Comparison of ENCODE assay signal across 24 cellular contexts in the genomic region with DNA sequence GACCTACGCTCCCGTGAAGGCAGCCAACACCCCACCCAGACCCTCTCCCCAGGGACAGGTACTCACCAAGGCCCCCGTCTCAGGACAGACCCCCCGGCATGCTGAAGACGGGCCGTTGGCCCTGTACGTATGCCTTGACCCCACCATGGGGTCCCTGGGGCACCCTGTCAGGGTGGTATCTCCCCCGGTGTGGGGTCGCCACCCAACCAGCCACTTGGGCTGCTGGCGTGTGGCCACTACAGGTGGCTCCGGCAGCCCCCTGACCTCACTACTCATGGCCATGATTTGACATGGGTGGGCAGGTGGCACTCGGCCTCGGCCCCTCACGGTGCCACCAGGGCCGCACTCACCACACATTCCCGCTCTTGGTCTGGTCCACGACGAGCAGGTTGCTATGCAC. TPM values are rescaled to one million over a fixed set of nuclear protein-coding genes. Genes with fewer than 3 reads are reported as not detected.
DNase-seq lines count a peak whose midpoint lies in the region; ATAC-seq, FAIRE-seq and TF ChIP-seq lines count a peak whose summit lies in the region.
"Had no signal": no experiment of that assay in that cellular context is flagged by ENCODE, and none has a peak within 500 bp of the region (broad histone marks: within the 10 kb centered on the region; RNA-seq: fewer than 3 reads in every experiment).

No MANE protein-coding gene starts in this region.

- H3K9me3 Mint-ChIP-seq in chondrocyte (ENCODE audit: low read depth), result no peaks in the 10 kb centered on the region
- H3K9me3 Mint-ChIP-seq: CD4-positive, alpha-beta memory T cell; GM23338; HFFc6 had no signal

- H3K27ac Mint-ChIP-seq in chondrocyte (ENCODE audit: unreplicated experiment), result no peak overlapping the region
- H3K27ac Mint-ChIP-seq: CD4-positive, alpha-beta memory T cell; GM23338; HFFc6 had no signal

- POLR2A ChIA-PET in HepG2 (lab: Yijun Ruan, JAX), result no interaction called here

- no peak overlapping the region for H2AFZ ChIP-seq in HepG2 (ENCODE audit: low read length)
- H2AFZ ChIP-seq: GM23338 had no signal

- no peaks in the 10 kb centered on the region for H3K27me3 ChIP-seq in HepG2 (ENCODE audit: control insufficient read depth in 1 of 2, insufficient read depth in 2 of 2, low read length in 2 of 2)
- H3K27me3 ChIP-seq in right lobe of liver, result no peaks in the 10 kb centered on the region
- H3K27me3 ChIP-seq in dorsolateral prefrontal cortex, result no peaks in the 10 kb centered on the region

- H3K4me3 Mint-ChIP-seq in chondrocyte (ENCODE audit: unreplicated experiment), result no peak overlapping the region
- H3K4me3 Mint-ChIP-seq: CD14-positive monocyte; CD4-positive, alpha-beta memory T cell; GM23338; HFFc6 had no signal

- no peak for DNase-seq in HepG2 (ENCODE audit: low spot score)
- no peak for DNase-seq in right lobe of liver
- no peak for DNase-seq in dorsolateral prefrontal cortex
- DNase-seq in substantia nigra (lab: John Stamatoyannopoulos, UW), result no peak
- no peak for DNase-seq in OCI-M1 (lab: John Stamatoyannopoulos, UW)
- no peak for DNase-seq in chondrocyte (ENCODE audit: low spot score)
- DNase-seq in NCI-H446 treated with DMSO at 0.1 percent for 48 hours (lab: John Stamatoyannopoulos, UW), result no peak
- DNase-seq: CD4-positive, alpha-beta memory T cell; DMS153; DMS79; GDM1; HCEC 1CT; HFFc6 had no signal

- H3K4me1 Mint-ChIP-seq in chondrocyte (ENCODE audit: low read depth), result peaks cover 2% of the 10 kb centered on the region
- H3K4me1 Mint-ChIP-seq: CD14-positive monocyte, GM23338 had no signal

- in situ Hi-C loops in HepG2 (cut with HindIII; ENCODE audit: extremely low pct_ligation_motif_present, low pct_unique_long_range_greater_than_20kb), result no loop called here

- H3K36me3 Mint-ChIP-seq in chondrocyte (ENCODE audit: low read depth), result no peaks in the 10 kb centered on the region
- H3K36me3 Mint-ChIP-seq: CD4-positive, alpha-beta memory T cell had no signal

- H3K9ac ChIP-seq in HepG2 (ENCODE audit: insufficient read depth, low read depth, low read length), result no peak overlapping the region
- H3K9ac ChIP-seq: BLaER1 had no signal

- TF ChIP-seq POLR2A in HepG2 (IDR thresholded peaks at IDR 0.05; ENCODE audit: insufficient read depth in 1 of 2, low read depth in 2 of 2, low read length in 2 of 2), result no peak
- TF ChIP-seq POLR2A in right lobe of liver (IDR thresholded peaks at IDR 0.05), result no peak

- TF ChIP-seq EP300 in HepG2 (IDR thresholded peaks at IDR 0.05; ENCODE audit: low read depth in 2 of 2, low read length in 2 of 2) (no peak), HepG2 (CRISPR knock-in tag; IDR thresholded peaks at IDR 0.05; ENCODE audit: borderline replicate concordance) (no peak)

- H3K9me3 ChIP-seq in HepG2 (ENCODE audit: low read length) (no peaks in the 10 kb centered on the region), right lobe of liver (no peaks in the 10 kb centered on the region)
- H3K9me3 ChIP-seq: A549, BLaER1 had no signal

- TF ChIP-seq CTCF in HepG2 (CRISPR knock-in tag; IDR thresholded peaks at IDR 0.05) (no peak), right lobe of liver (IDR thresholded peaks at IDR 0.05) (no peak), dorsolateral prefrontal cortex (IDR thresholded peaks at IDR 0.05 in 54 of 56, conservative IDR thresholded peaks at IDR 0.05 in 2 of 56; ENCODE audit: low read depth in 1 of 56, partially characterized antibody in 56 of 56) (no peak), chondrocyte (IDR thresholded peaks at IDR 0.05) (no peak)

- WGBS in HepG2 (ENCODE audit: low lambda C conversion rate), result 92% methylated on average over 9 of the region's 18 CpGs
- 93% methylated on average over 3 of the region's 18 CpGs for WGBS in right lobe of liver (ENCODE audit: insufficient coverage, low coverage, low lambda C conversion rate, missing lambda C conversion rate)

- no peaks in the 10 kb centered on the region for H3K27me3 Mint-ChIP-seq in chondrocyte (ENCODE audit: low read depth)
- H3K27me3 Mint-ChIP-seq: CD4-positive, alpha-beta memory T cell had no signal

- intact Hi-C loops in HepG2 (cut with micrococcal nuclease; ENCODE audit: unreplicated experiment), result no loop called here
- intact Hi-C loops in right lobe of liver (cut with DNase I), result no loop called here
- intact Hi-C loops in dorsolateral prefrontal cortex (cut with DNase I), result no loop called here

- ATAC-seq in HepG2, result no peak
- no peak for ATAC-seq in right lobe of liver
- ATAC-seq: A549, GM23338 had no signal

- no TSS peak for BruUV-seq in HepG2 (replicated peaks; lab: Mats Ljungman, UMichigan)

- no peak for TF ChIP-seq RAD21 in HepG2 (CRISPR knock-in tag; IDR thresholded peaks at IDR 0.05)

- H3K4me3 ChIP-seq in HepG2 (replicated peaks in 1 of 3; ENCODE audit: insufficient read depth in 1 of 3, low read depth in 2 of 3, low read length in 3 of 3), result no peak overlapping the region
- H3K4me3 ChIP-seq in right lobe of liver, result no peak overlapping the region
- H3K4me3 ChIP-seq in dorsolateral prefrontal cortex, result peak overlapping the region in 40 of 59 donors; percentile 2 to 91 (median 66)
- H3K4me3 ChIP-seq: A549, BLaER1, GM23338 had no signal

- H3K27ac ChIP-seq in HepG2 (ENCODE audit: extremely low read length, insufficient read depth, low read length) (no peak overlapping the region), right lobe of liver (no peak overlapping the region), dorsolateral prefrontal cortex (peak overlapping the region in 58 of 59 donors; percentile 22 to 100 (median 98)), substantia nigra (ENCODE audit: low read depth, low read length, poor library complexity, severe bottlenecking) (peak overlapping the region; percentile 100)
- H3K27ac ChIP-seq: 22Rv1, A549, BLaER1, HL-60 had no signal

- no peak for FAIRE-seq in HepG2 (lab: Jason Lieb, UNC)
- FAIRE-seq: A549, GM12892, GM18507, H54 had no signal

- no peaks in the 10 kb centered on the region for H4K20me1 ChIP-seq in HepG2 (ENCODE audit: insufficient read depth, low read length)
- H4K20me1 ChIP-seq: BLaER1 had no signal

- H3K4me1 ChIP-seq in HepG2 (ENCODE audit: insufficient read depth, low read length) (peaks cover 2% of the 10 kb centered on the region), right lobe of liver (no peaks in the 10 kb centered on the region)

- H3K4me2 ChIP-seq in HepG2 (ENCODE audit: low read depth, low read length), result no peak overlapping the region
- H3K4me2 ChIP-seq: A549, BLaER1, GM23338 had no signal

- CTCF ChIA-PET in HepG2 (lab: Yijun Ruan, JAX; ENCODE audit: low intra/inter-chr PET ratio, low total read pairs), result no interaction called here

- no peaks in the 10 kb centered on the region for H3K79me2 ChIP-seq in HepG2 (ENCODE audit: insufficient read depth, low read length)

- no peaks in the 10 kb centered on the region for H3K36me3 ChIP-seq in HepG2 (replicated peaks in 1 of 2; ENCODE audit: control insufficient read depth in 1 of 2, insufficient read depth in 2 of 2, low read length in 2 of 2)
- no peaks in the 10 kb centered on the region for H3K36me3 ChIP-seq in right lobe of liver
- H3K36me3 ChIP-seq: BLaER1 had no signal

RNA-seq across cellular contexts. Expression of gene PVALEF, which starts 40.9 kb away (rescaled TPM):
- total RNA-seq in HepG2 (2016; rRNA removed; fragmentation: Illumina TruSeq; extraction: Trizol) (0.18 TPM in 1 of 2 replicates, not detected in the other), right lobe of liver (not detected), dorsolateral prefrontal cortex (1 to 10 TPM in 23 of 120 experiments, under 1 TPM in 78, not detected in 19; 0.35 to 2.6 (median 0.77) TPM), chondrocyte (not detected in 3 replicates)
- 0.40 and 0.53 TPM in 2 replicates for total RNA-seq in HepG2 (2016; cell fraction: cytosol; rRNA removed; fragmentation: Illumina TruSeq; extraction: Trizol; ENCODE audit: low read depth)
- 0.13 and 0.22 TPM in 2 replicates for total RNA-seq in HepG2 (2016; cell fraction: insoluble cytoplasmic fraction; rRNA removed; fragmentation: Illumina TruSeq; extraction: Trizol)
- 0.25 and 0.28 TPM in 2 replicates for total RNA-seq in HepG2 (2016; cell fraction: membrane; rRNA removed; fragmentation: Illumina TruSeq; extraction: Trizol)
- 0.28 TPM in 1 of 2 replicates, not detected in the other for total RNA-seq in HepG2 (2016; cell fraction: nucleus; rRNA removed; fragmentation: Illumina TruSeq; extraction: Trizol)
- 0.18 and 0.24 TPM in 2 replicates for polyA plus RNA-seq in HepG2 (2011; rRNA removed)
- polyA plus RNA-seq in HepG2 (2011; cell fraction: cytosol; rRNA removed), result 0.11 TPM in 1 of 2 replicates, not detected in the other
- polyA plus RNA-seq in HepG2 (2011; cell fraction: nucleus; rRNA removed), result 0.21 and 0.42 TPM in 2 replicates
- polyA plus RNA-seq in HepG2 (2012), result not detected in 2 replicates
- 0.29 and 0.34 TPM in 2 replicates for polyA plus RNA-seq in HepG2 (2016; cell fraction: cytosol; fragmentation: Illumina TruSeq; extraction: Trizol; ENCODE audit: low read depth)
- polyA plus RNA-seq in HepG2 (2016; cell fraction: insoluble cytoplasmic fraction; fragmentation: Illumina TruSeq; extraction: Trizol; ENCODE audit: low read depth), result 0.39 and 0.44 TPM in 2 replicates
- 0.14 and 0.19 TPM in 2 replicates for polyA plus RNA-seq in HepG2 (2016; cell fraction: membrane; fragmentation: Illumina TruSeq; extraction: Trizol; ENCODE audit: low read depth)
- polyA plus RNA-seq in HepG2 (2016; cell fraction: nucleus; fragmentation: Illumina TruSeq; extraction: Trizol; ENCODE audit: insufficient read depth, low read depth), result 0.36 TPM in 1 of 2 replicates, not detected in the other
- polyA minus RNA-seq in HepG2 (2011; rRNA and poly(A)+ RNA removed; ENCODE audit: low replicate concordance), result 0.09 and 0.18 TPM in 2 replicates
- polyA minus RNA-seq in HepG2 (2011; cell fraction: cytosol; rRNA and poly(A)+ RNA removed), result not detected in 2 replicates
- not detected in 2 replicates for polyA minus RNA-seq in HepG2 (2011; cell fraction: nucleus; rRNA and poly(A)+ RNA removed)
- total RNA-seq: CD4-positive, alpha-beta memory T cell; Daoy; GM23338; HFFc6; HT1080 had no signal
- polyA plus RNA-seq: A549; CD14-positive monocyte; CD4-positive, alpha-beta memory T cell; GM23338 had no signal

RNA-seq across cellular contexts. Expression of gene AATK, which starts 41.6 kb away (rescaled TPM):
- total RNA-seq in HepG2 (2016; rRNA removed; fragmentation: Illumina TruSeq; extraction: Trizol), result 6.1 and 8.4 TPM in 2 replicates
- 1.5 and 2.0 TPM in 2 replicates for total RNA-seq in HepG2 (2016; cell fraction: cytosol; rRNA removed; fragmentation: Illumina TruSeq; extraction: Trizol; ENCODE audit: low read depth)
- 5.3 and 9.5 TPM in 2 replicates for total RNA-seq in HepG2 (2016; cell fraction: insoluble cytoplasmic fraction; rRNA removed; fragmentation: Illumina TruSeq; extraction: Trizol)
- 2.9 and 3.0 TPM in 2 replicates for total RNA-seq in HepG2 (2016; cell fraction: membrane; rRNA removed; fragmentation: Illumina TruSeq; extraction: Trizol)
- total RNA-seq in HepG2 (2016; cell fraction: nucleus; rRNA removed; fragmentation: Illumina TruSeq; extraction: Trizol), result 9.7 and 12.6 TPM in 2 replicates
- 2.9 and 5.2 TPM in 2 replicates for polyA plus RNA-seq in HepG2 (2011; rRNA removed)
- 2.9 and 4.3 TPM in 2 replicates for polyA plus RNA-seq in HepG2 (2011; cell fraction: cytosol; rRNA removed)
- 15.0 and 16.5 TPM in 2 replicates for polyA plus RNA-seq in HepG2 (2011; cell fraction: nucleus; rRNA removed)
- 4.4 and 8.0 TPM in 2 replicates for polyA plus RNA-seq in HepG2 (2012)
- 0.54 and 0.65 TPM in 2 replicates for polyA plus RNA-seq in HepG2 (2016; cell fraction: cytosol; fragmentation: Illumina TruSeq; extraction: Trizol; ENCODE audit: low read depth)
- polyA plus RNA-seq in HepG2 (2016; cell fraction: insoluble cytoplasmic fraction; fragmentation: Illumina TruSeq; extraction: Trizol; ENCODE audit: low read depth), result 5.7 and 6.0 TPM in 2 replicates
- polyA plus RNA-seq in HepG2 (2016; cell fraction: membrane; fragmentation: Illumina TruSeq; extraction: Trizol; ENCODE audit: low read depth), result 1.1 and 1.8 TPM in 2 replicates
- 14.7 and 18.3 TPM in 2 replicates for polyA plus RNA-seq in HepG2 (2016; cell fraction: nucleus; fragmentation: Illumina TruSeq; extraction: Trizol; ENCODE audit: insufficient read depth, low read depth)
- polyA minus RNA-seq in HepG2 (2011; rRNA and poly(A)+ RNA removed; ENCODE audit: low replicate concordance), result 20.3 and 42.0 TPM in 2 replicates
- polyA minus RNA-seq in HepG2 (2011; cell fraction: cytosol; rRNA and poly(A)+ RNA removed), result 7.4 and 11.0 TPM in 2 replicates
- polyA minus RNA-seq in HepG2 (2011; cell fraction: nucleus; rRNA and poly(A)+ RNA removed), result 3.6 and 4.6 TPM in 2 replicates
- 1 to 10 TPM in 2 of 6 experiments, under 1 TPM in 4; 0.31 to 1.2 (median 0.86) TPM for total RNA-seq in right lobe of liver
- total RNA-seq in dorsolateral prefrontal cortex, result 100 to 1,000 TPM; 143 to 915 (median 275) TPM
- 0.48 to 0.67 TPM (median 0.51 TPM) in 3 replicates for total RNA-seq in chondrocyte

Comparison
In these comparisons a context has a peak if more than half of its experiments do, and no peak if none do; other contexts are left out.
1. H3K27ac ChIP-seq: peak in dorsolateral prefrontal cortex (58 of 59) and substantia nigra (single experiment); none in HepG2 (single experiment) and right lobe of liver (0 of 3).
2. H3K4me3 ChIP-seq: peak in dorsolateral prefrontal cortex (40 of 59); none in HepG2 (0 of 3) and right lobe of liver (0 of 3).
3. RNA of gene AATK, which starts 41.6 kb away (total RNA-seq): 143 to 915 TPM in dorsolateral prefrontal cortex; 1.5 to 12.6 TPM in HepG2, 0.31 to 1.2 TPM in right lobe of liver and 0.48 to 0.67 TPM in chondrocyte; every median in the first group is over 10 times any median in the second.